Comparison of ENCODE assay signal across 26 cellular contexts in genomic region chr6:21633511-21634109, GRCh38.
"Had no signal": no experiment of that assay in that cellular context is flagged by ENCODE, and none has a peak within 500 bp of the region (broad histone marks: within the 10 kb centered on the region; RNA-seq: fewer than 3 reads in every experiment).

No MANE protein-coding gene starts in this region.

- H3K9me3 ChIP-seq: esophagus muscularis mucosa, pancreas, prostate gland, stomach, thyroid gland, upper lobe of right lung had no signal

- H3K4me1 ChIP-seq: pancreas, prostate gland, stomach, thyroid gland, upper lobe of right lung had no signal

- H3K36me3 ChIP-seq: cardiac muscle cell, esophagus muscularis mucosa, pancreas, prostate gland, stomach, thyroid gland, upper lobe of right lung had no signal

- H3K4me1 Mint-ChIP-seq: activated B cell treated with CpG ODN at 0.5 μM for 24 hours; activated CD4-positive, alpha-beta T cell treated with anti-CD3 and anti-CD28 coated beads for 36 hours; activated CD8-positive, alpha-beta memory T cell treated with anti-CD3 and anti-CD28 coated beads, Interleukin-2, amount 10 ng/mL, durations not matched to agents 7 days and 5 days; T-cell had no signal

- H3K4me3 ChIP-seq: cardiac muscle cell, esophagus muscularis mucosa, pancreas, prostate gland, stomach, thyroid gland, upper lobe of right lung had no signal

- ATAC-seq: activated CD4-positive, alpha-beta T cell treated with anti-CD3 and anti-CD28 coated beads for 36 hours; activated CD8-positive, alpha-beta memory T cell treated with anti-CD3 and anti-CD28 coated beads, Interleukin-2, amount 10 ng/mL, durations not matched to agents 7 days and 5 days; activated CD8-positive, alpha-beta T cell treated with anti-CD3 and anti-CD28 coated beads, Interleukin-2, amount 10 ng/mL, durations not matched to agents 7 days and 5 days; activated naive CD4-positive, alpha-beta T cell treated with anti-CD3 and anti-CD28 coated beads, Interleukin-2, amount 50 U/mL, for 72 hours; activated T-cell treated with anti-CD3 and anti-CD28 coated beads, Interleukin-2, amount 50 U/mL, for 72 hours; left ventricle myocardium superior; sciatic nerve; stimulated activated naive B cell treated with anti-CD40 and anti-IgM and Interleukin-4, amounts not matched to agents 10 μg/mL and 1 μg/mL and 100 μg/mL, for 72 hours; T-cell; upper lobe of right lung had no signal

- H3K27ac ChIP-seq: esophagus muscularis mucosa, prostate gland, thyroid gland, upper lobe of right lung had no signal

- H3K27ac Mint-ChIP-seq: activated B cell treated with CpG ODN at 0.5 μM for 24 hours; activated CD4-positive, alpha-beta T cell treated with anti-CD3 and anti-CD28 coated beads for 36 hours; activated CD8-positive, alpha-beta memory T cell treated with anti-CD3 and anti-CD28 coated beads, Interleukin-2, amount 10 ng/mL, durations not matched to agents 7 days and 5 days; activated CD8-positive, alpha-beta T cell treated with anti-CD3 and anti-CD28 coated beads, Interleukin-2, amount 10 ng/mL, durations not matched to agents 7 days and 5 days; activated naive CD4-positive, alpha-beta T cell treated with anti-CD3 and anti-CD28 coated beads, Interleukin-2, amount 50 U/mL, for 72 hours; activated T-cell treated with anti-CD3 and anti-CD28 coated beads, Interleukin-2, amount 50 U/mL, for 72 hours; stimulated activated naive B cell treated with anti-CD40 and anti-IgM and Interleukin-4, amounts not matched to agents 10 μg/mL and 1 μg/mL and 100 μg/mL, for 72 hours; T-cell had no signal

- H3K27me3 Mint-ChIP-seq: activated CD8-positive, alpha-beta memory T cell treated with anti-CD3 and anti-CD28 coated beads, Interleukin-2, amount 10 ng/mL, durations not matched to agents 7 days and 5 days; T-cell had no signal

- H3K4me3 Mint-ChIP-seq: activated B cell treated with CpG ODN at 0.5 μM for 24 hours; activated CD4-positive, alpha-beta T cell treated with anti-CD3 and anti-CD28 coated beads for 36 hours; activated CD8-positive, alpha-beta memory T cell treated with anti-CD3 and anti-CD28 coated beads, Interleukin-2, amount 10 ng/mL, durations not matched to agents 7 days and 5 days; activated CD8-positive, alpha-beta T cell treated with anti-CD3 and anti-CD28 coated beads, Interleukin-2, amount 10 ng/mL, durations not matched to agents 7 days and 5 days; activated T-cell treated with anti-CD3 and anti-CD28 coated beads, Interleukin-2, amount 50 U/mL, for 72 hours; nephron; stimulated activated naive B cell treated with anti-CD40 and anti-IgM and Interleukin-4, amounts not matched to agents 10 μg/mL and 1 μg/mL and 100 μg/mL, for 72 hours; T-cell had no signal

- H3K27me3 ChIP-seq: cardiac muscle cell, esophagus muscularis mucosa, pancreas, stomach, thyroid gland, upper lobe of right lung had no signal

- DNase-seq: activated B cell treated with CpG ODN at 0.5 μM for 24 hours; activated CD4-positive, alpha-beta T cell treated with anti-CD3 and anti-CD28 coated beads for 36 hours; activated CD8-positive, alpha-beta memory T cell treated with anti-CD3 and anti-CD28 coated beads, Interleukin-2, amount 10 ng/mL, durations not matched to agents 7 days and 5 days; activated CD8-positive, alpha-beta T cell treated with anti-CD3 and anti-CD28 coated beads, Interleukin-2, amount 10 ng/mL, durations not matched to agents 7 days and 5 days; activated naive CD4-positive, alpha-beta T cell; activated T-cell treated with anti-CD3 and anti-CD28 coated beads for 4 hours; activated T-cell treated with anti-CD3 and anti-CD28 coated beads, Interleukin-2, amount 50 U/mL, for 72 hours; cortex of kidney; left ventricle myocardium superior; pancreas; retina; small intestine; stimulated activated CD4-positive, alpha-beta T cell treated with anti-CD3 and anti-CD28 coated beads, Interleukin-2, amount 100 ng/mL, for 24 hours; stimulated activated naive B cell treated with anti-CD40 and anti-IgM and Interleukin-4, amounts not matched to agents 10 μg/mL and 1 μg/mL and 100 μg/mL, for 72 hours; stomach; T-cell; thyroid gland; upper lobe of right lung had no signal

- H3K9me3 Mint-ChIP-seq: activated B cell treated with CpG ODN at 0.5 μM for 24 hours; activated T-cell treated with anti-CD3 and anti-CD28 coated beads, Interleukin-2, amount 50 U/mL, for 72 hours; nephron; stimulated activated naive B cell treated with anti-CD40 and anti-IgM and Interleukin-4, amounts not matched to agents 10 μg/mL and 1 μg/mL and 100 μg/mL, for 72 hours; T-cell had no signal

- H3K36me3 Mint-ChIP-seq: activated CD8-positive, alpha-beta memory T cell treated with anti-CD3 and anti-CD28 coated beads, Interleukin-2, amount 10 ng/mL, durations not matched to agents 7 days and 5 days; activated naive CD4-positive, alpha-beta T cell treated with anti-CD3 and anti-CD28 coated beads, Interleukin-2, amount 50 U/mL, for 72 hours; stimulated activated naive B cell treated with anti-CD40 and anti-IgM and Interleukin-4, amounts not matched to agents 10 μg/mL and 1 μg/mL and 100 μg/mL, for 72 hours; T-cell had no signal

- FAIRE-seq: frontal cortex, islet of Langerhans, pancreas, small intestine had no signal
